Comparison of ENCODE assay signal across 18 cellular contexts in genomic region chr2:34234823-34235222, GRCh38.
A peak's percentile ranks its signal among the peaks of the same experiment; 100 is the strongest.
DNase-seq lines count a peak whose midpoint lies in the region; ATAC-seq, FAIRE-seq and TF ChIP-seq lines count a peak whose summit lies in the region.
"Had no signal": no experiment of that assay in that cellular context is flagged by ENCODE, and none has a peak within 500 bp of the region (broad histone marks: within the 10 kb centered on the region; RNA-seq: fewer than 3 reads in every experiment).

No MANE protein-coding gene starts in this region.

- peak overlapping the region; percentile 62 for H3K4me2 ChIP-seq in KMS-11
- H3K4me2 ChIP-seq in HepG2 (ENCODE audit: low read depth, low read length) = no peak overlapping the region
- H3K4me2 ChIP-seq: BLaER1, GM23338 had no signal

- no peak for TF ChIP-seq EP300 in HepG2 (IDR thresholded peaks at IDR 0.05; ENCODE audit: low read depth in 2 of 2, low read length in 2 of 2)
- no peak for TF ChIP-seq EP300 in HepG2 (CRISPR knock-in tag; IDR thresholded peaks at IDR 0.05; ENCODE audit: borderline replicate concordance)

- no TSS peak for BruUV-seq in HepG2 (replicated peaks; lab: Mats Ljungman, UMichigan)

- TF ChIP-seq CTCF in KMS-11 (conservative IDR thresholded peaks at IDR 0.05; ENCODE audit: low read depth, low read length) (no peak), HepG2 (CRISPR knock-in tag; IDR thresholded peaks at IDR 0.05) (no peak), upper lobe of right lung (IDR thresholded peaks at IDR 0.05) (no peak)

- H3K36me3 Mint-ChIP-seq in activated T-cell treated with anti-CD3 and anti-CD28 coated beads, Interleukin-2, amount 50 U/mL, for 72 hours (ENCODE audit: insufficient read depth in 2 of 2) = no peaks in the 10 kb centered on the region
- H3K36me3 Mint-ChIP-seq: CD14-positive monocyte; CD4-positive, alpha-beta memory T cell had no signal

- H3K27ac ChIP-seq in KMS-11 = peak overlapping the region; percentile 62
- H3K27ac ChIP-seq in HepG2 (ENCODE audit: extremely low read length, insufficient read depth, low read length) = no peak overlapping the region
- no peak overlapping the region for H3K27ac ChIP-seq in upper lobe of right lung
- H3K27ac ChIP-seq: BLaER1 had no signal

- H3K4me1 ChIP-seq in KMS-11 (ENCODE audit: low read depth, poor library complexity, severe bottlenecking) (peaks cover 49% of the 10 kb centered on the region), HepG2 (ENCODE audit: insufficient read depth, low read length) (no peaks in the 10 kb centered on the region), upper lobe of right lung (peaks cover 4% of the 10 kb centered on the region)
- H3K4me1 ChIP-seq: BLaER1 had no signal

- H3K36me3 ChIP-seq in KMS-11 (ENCODE audit: insufficient read depth) = no peaks in the 10 kb centered on the region
- H3K36me3 ChIP-seq in HepG2 (replicated peaks in 1 of 2; ENCODE audit: control insufficient read depth in 1 of 2, insufficient read depth in 2 of 2, low read length in 2 of 2) = no peaks in the 10 kb centered on the region
- H3K36me3 ChIP-seq in upper lobe of right lung = no peaks in the 10 kb centered on the region
- H3K36me3 ChIP-seq: BLaER1 had no signal

- WGBS in HepG2 (ENCODE audit: low lambda C conversion rate) = 7% methylated on average over 3 of the region's 3 CpGs

- DNase-seq in RPMI8226 (peak; percentile 95), HepG2 (ENCODE audit: low spot score) (no peak), upper lobe of right lung (no peak), COLO829 (ENCODE audit: low spot score) (no peak), NCI-H2029 (lab: John Stamatoyannopoulos, UW) (no peak)
- DNase-seq in activated T-cell treated with anti-CD3 and anti-CD28 coated beads, Interleukin-2, amount 50 U/mL, for 72 hours = no peak
- DNase-seq: 8988T; Calu3; CD4-positive, alpha-beta memory T cell; DMS79 treated with DMSO at 0.1 percent for 48 hours; GF-D8; HCEC 1CT had no signal

- POLR2A ChIA-PET in HepG2 (lab: Yijun Ruan, JAX) = no interaction called here

- H3K9me3 Mint-ChIP-seq in activated T-cell treated with anti-CD3 and anti-CD28 coated beads, Interleukin-2, amount 50 U/mL, for 72 hours = peaks cover 9 to 12% of the 10 kb centered on the region in 2 donors

- H3K9ac ChIP-seq in KMS-11 (peak overlapping the region; percentile 3; the same call in 1 of the 2 replicates), HepG2 (ENCODE audit: insufficient read depth, low read depth, low read length) (no peak overlapping the region)
- H3K9ac ChIP-seq: BLaER1 had no signal

- TF ChIP-seq POLR2A in HepG2 (IDR thresholded peaks at IDR 0.05; ENCODE audit: insufficient read depth in 1 of 2, low read depth in 2 of 2, low read length in 2 of 2) = no peak

- no peak overlapping the region for H3K27ac Mint-ChIP-seq in activated T-cell treated with anti-CD3 and anti-CD28 coated beads, Interleukin-2, amount 50 U/mL, for 72 hours
- H3K27ac Mint-ChIP-seq: CD14-positive monocyte; CD4-positive, alpha-beta memory T cell; GM23338 had no signal

- H3K79me2 ChIP-seq in KMS-11 (ENCODE audit: insufficient read depth, low read depth) (no peaks in the 10 kb centered on the region), HepG2 (ENCODE audit: insufficient read depth, low read length) (no peaks in the 10 kb centered on the region)

- H3K9me3 ChIP-seq in HepG2 (ENCODE audit: low read length) (peaks cover 42% of the 10 kb centered on the region), upper lobe of right lung (no peaks in the 10 kb centered on the region)

- ATAC-seq in HepG2 (no peak), upper lobe of right lung (peak; percentile 25)
- no peak for ATAC-seq in activated T-cell treated with anti-CD3 and anti-CD28 coated beads, Interleukin-2, amount 50 U/mL, for 72 hours (replicated peaks in 1 of 2)
- ATAC-seq: GM23338 had no signal

- no peak overlapping the region for H3K4me3 Mint-ChIP-seq in activated T-cell treated with anti-CD3 and anti-CD28 coated beads, Interleukin-2, amount 50 U/mL, for 72 hours
- H3K4me3 Mint-ChIP-seq: CD14-positive monocyte; CD4-positive, alpha-beta memory T cell; GM23338 had no signal

- in situ Hi-C loops in HepG2 (cut with HindIII; ENCODE audit: extremely low pct_ligation_motif_present, low pct_unique_long_range_greater_than_20kb) = no loop called here

- H3K27me3 ChIP-seq in KMS-11 (ENCODE audit: insufficient read depth, low read depth) = no peaks in the 10 kb centered on the region
- no peaks in the 10 kb centered on the region for H3K27me3 ChIP-seq in HepG2 (ENCODE audit: control insufficient read depth in 1 of 2, insufficient read depth in 2 of 2, low read length in 2 of 2)
- no peaks in the 10 kb centered on the region for H3K27me3 ChIP-seq in upper lobe of right lung
- H3K27me3 ChIP-seq: BLaER1 had no signal

- intact Hi-C loops in HepG2 (cut with micrococcal nuclease; ENCODE audit: unreplicated experiment) = no loop called here
- intact Hi-C loops in upper lobe of right lung (cut with DNase I) = no loop called here

- no peaks in the 10 kb centered on the region for H3K27me3 Mint-ChIP-seq in activated T-cell treated with anti-CD3 and anti-CD28 coated beads, Interleukin-2, amount 50 U/mL, for 72 hours (ENCODE audit: low read depth)
- H3K27me3 Mint-ChIP-seq: CD4-positive, alpha-beta memory T cell had no signal

- no peaks in the 10 kb centered on the region for H3K4me1 Mint-ChIP-seq in activated T-cell treated with anti-CD3 and anti-CD28 coated beads, Interleukin-2, amount 50 U/mL, for 72 hours (ENCODE audit: low read depth)
- H3K4me1 Mint-ChIP-seq: CD14-positive monocyte; CD4-positive, alpha-beta memory T cell; GM23338 had no signal

- no peak for TF ChIP-seq RAD21 in HepG2 (CRISPR knock-in tag; IDR thresholded peaks at IDR 0.05)

- H2AFZ ChIP-seq in KMS-11 (ENCODE audit: low read depth) = peak overlapping the region; percentile 31
- H2AFZ ChIP-seq in HepG2 (ENCODE audit: low read length) = no peak overlapping the region
- H2AFZ ChIP-seq: GM23338 had no signal

- no peak overlapping the region for H3K4me3 ChIP-seq in KMS-11 (IDR thresholded peaks at IDR 0.05; ENCODE audit: insufficient read depth, low read depth, low read length)
- no peak overlapping the region for H3K4me3 ChIP-seq in HepG2 (replicated peaks in 1 of 3; ENCODE audit: insufficient read depth in 1 of 3, low read depth in 2 of 3, low read length in 3 of 3)
- no peak overlapping the region for H3K4me3 ChIP-seq in upper lobe of right lung
- H3K4me3 ChIP-seq: BLaER1, GM23338 had no signal

- CTCF ChIA-PET in HepG2 (lab: Yijun Ruan, JAX; ENCODE audit: low intra/inter-chr PET ratio, low total read pairs) = no interaction called here

- H4K20me1 ChIP-seq in KMS-11 (ENCODE audit: insufficient read depth) (no peaks in the 10 kb centered on the region), HepG2 (ENCODE audit: insufficient read depth, low read length) (no peaks in the 10 kb centered on the region)
- H4K20me1 ChIP-seq: BLaER1 had no signal

- no peak for FAIRE-seq in HepG2 (lab: Jason Lieb, UNC)
- FAIRE-seq: H54, HTR-8/SVneo had no signal

TF ChIP-seq in HepG2, 621 proteins besides CTCF, POLR2A, EP300 and RAD21:
- no peak for TF ChIP-seq ZNF124 (CRISPR knock-in tag; IDR thresholded peaks at IDR 0.05)
- TF ChIP-seq, protein P1, sequence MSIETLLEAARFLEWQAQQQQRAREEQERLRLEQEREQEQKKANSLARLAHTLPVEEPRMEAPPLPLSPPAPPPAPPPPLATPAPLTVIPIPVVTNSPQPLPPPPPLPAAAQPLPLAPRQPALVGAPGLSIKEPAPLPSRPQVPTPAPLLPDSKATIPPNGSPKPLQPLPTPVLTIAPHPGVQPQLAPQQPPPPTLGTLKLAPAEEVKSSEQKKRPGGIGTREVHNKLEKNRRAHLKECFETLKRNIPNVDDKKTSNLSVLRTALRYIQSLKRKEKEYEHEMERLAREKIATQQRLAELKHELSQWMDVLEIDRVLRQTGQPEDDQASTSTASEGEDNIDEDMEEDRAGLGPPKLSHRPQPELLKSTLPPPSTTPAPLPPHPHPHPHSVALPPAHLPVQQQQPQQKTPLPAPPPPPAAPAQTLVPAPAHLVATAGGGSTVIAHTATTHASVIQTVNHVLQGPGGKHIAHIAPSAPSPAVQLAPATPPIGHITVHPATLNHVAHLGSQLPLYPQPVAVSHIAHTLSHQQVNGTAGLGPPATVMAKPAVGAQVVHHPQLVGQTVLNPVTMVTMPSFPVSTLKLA (IDR thresholded peaks at IDR 0.05) = no peak
- 0 out of 2 replicates have a peak, but pooled peaks have one; percentile 15 for TF ChIP-seq MAFF (IDR thresholded peaks at IDR 0.05; ENCODE audit: low read depth, low read length)
- TF ChIP-seq ZNF720 (CRISPR knock-in tag; IDR thresholded peaks at IDR 0.05) = no peak
- TF ChIP-seq MAFK (conservative IDR thresholded peaks at IDR 0.05 in 1 of 2, IDR thresholded peaks at IDR 0.05 in 1 of 2; ENCODE audit: low read length in 2 of 2) = 0 out of 4 replicates have a peak, but pooled peaks of 1 of the 2 experiments have one; percentile 10
- TF ChIP-seq, protein P2, sequence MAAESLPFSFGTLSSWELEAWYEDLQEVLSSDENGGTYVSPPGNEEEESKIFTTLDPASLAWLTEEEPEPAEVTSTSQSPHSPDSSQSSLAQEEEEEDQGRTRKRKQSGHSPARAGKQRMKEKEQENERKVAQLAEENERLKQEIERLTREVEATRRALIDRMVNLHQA (CRISPR knock-in tag; IDR thresholded peaks at IDR 0.05) = no peak
- no peak for TF ChIP-seq TARDBP (CRISPR knock-in tag; IDR thresholded peaks at IDR 0.05)
- TF ChIP-seq AKAP8 (CRISPR knock-in tag; IDR thresholded peaks at IDR 0.05) = no peak
TF ChIP-seq in HepG2: peak in this region for 2.
